8 cellular contexts compared by ENCODE assay signal in the genomic region with DNA sequence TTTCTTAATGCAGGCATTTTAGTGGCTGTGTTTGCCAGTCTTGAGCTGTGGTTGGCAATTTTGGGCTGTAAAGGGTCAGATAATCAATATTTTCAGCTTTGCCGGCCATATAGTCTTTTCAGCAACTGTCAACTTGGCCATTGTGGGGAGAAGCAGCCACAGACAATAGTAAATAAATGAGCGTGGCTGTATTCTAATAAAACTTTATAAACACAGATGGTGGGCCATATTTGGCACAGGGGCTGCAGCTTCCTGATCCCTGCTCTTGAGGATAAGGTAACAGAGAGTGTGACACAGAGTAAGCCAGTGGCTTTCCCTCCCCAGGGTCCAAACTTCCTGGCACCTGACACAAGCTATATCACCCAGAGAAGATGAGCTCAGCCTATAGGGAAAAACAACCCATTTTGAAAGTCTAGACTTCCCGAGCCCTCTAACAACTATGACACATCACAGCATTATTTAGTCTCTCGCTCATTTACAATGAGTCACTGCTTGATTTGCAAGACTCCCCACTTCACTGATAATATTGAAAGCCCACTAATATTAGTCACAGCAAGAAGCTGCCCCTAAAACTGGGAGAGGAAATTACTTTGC.
A peak's percentile ranks its signal among the peaks of the same experiment; 100 is the strongest.
DNase-seq lines count a peak whose midpoint lies in the region; ATAC-seq and TF ChIP-seq lines count a peak whose summit lies in the region.

No MANE protein-coding gene starts in this region.

- H3K27me3 ChIP-seq in A673 (replicated peaks; ENCODE audit: insufficient read depth, low read depth, low read length, poor library complexity) = no peaks in the 10 kb centered on the region

- H3K27ac ChIP-seq in A673 (ENCODE audit: low read depth, low read length, poor library complexity, severe bottlenecking) = peak overlapping the region; percentile 6

- no peaks in the 10 kb centered on the region for H3K9me3 ChIP-seq in A673 (ENCODE audit: low read depth, low read length, poor library complexity, severe bottlenecking)

- ATAC-seq in GM18870 (IDR thresholded peaks at IDR 0.05; ENCODE audit: unreplicated experiment) = peak; percentile 73
- no peak for ATAC-seq in HG03457 (IDR thresholded peaks at IDR 0.05; ENCODE audit: unreplicated experiment)

- POLR2A ChIA-PET in A673 (lab: Charles Lee; ENCODE audit: low non-redundant PET) = no interaction called here

- H3K36me3 ChIP-seq in A673 (ENCODE audit: insufficient read depth, low read length, poor library complexity, severe bottlenecking) = no peaks in the 10 kb centered on the region

- DNase-seq in A673 (ENCODE audit: low spot score) = peak; percentile 91
- peak; percentile 83 for DNase-seq in HS-27A (ENCODE audit: low read depth)
- DNase-seq in dermis blood vessel endothelial cell = peak; percentile 69
- no peak for DNase-seq in hypothalamus (lab: John Stamatoyannopoulos, UW)
- DNase-seq in retina = no peak
- no peak for DNase-seq in nucleus accumbens (lab: John Stamatoyannopoulos, UW)

- peaks cover 19% of the 10 kb centered on the region for H3K4me1 ChIP-seq in A673 (ENCODE audit: insufficient read depth, low read length, poor library complexity, severe bottlenecking)

- intact Hi-C loops in A673 (cut with micrococcal nuclease; ENCODE audit: unreplicated experiment) = no loop called here

- no peak for TF ChIP-seq CTCF in A673 (conservative IDR thresholded peaks at IDR 0.05; ENCODE audit: low read depth, low read length)

- H3K4me3 ChIP-seq in A673 (ENCODE audit: low read depth, low read length, poor library complexity, severe bottlenecking) = peak overlapping the region; percentile 9

- no TSS peak for BruUV-seq in A673 (replicated peaks; lab: Mats Ljungman, UMichigan)

- CTCF ChIA-PET in A673 (lab: Charles Lee) = interaction anchor here (0.6 kb wide), 1 partner anchor 15 kb away, joined by 3 read pairs; no protein-coding TSS in a partner anchor

Comparison
In these comparisons a context has a peak if more than half of its experiments do, and no peak if none do; other contexts are left out.
1. DNase-seq: peak in A673 (single experiment), HS-27A (single experiment) and dermis blood vessel endothelial cell (single experiment); none in hypothalamus (0 of 51), retina (single experiment) and nucleus accumbens (0 of 56).